8 cellular contexts compared by ENCODE assay signal in the genomic region with DNA sequence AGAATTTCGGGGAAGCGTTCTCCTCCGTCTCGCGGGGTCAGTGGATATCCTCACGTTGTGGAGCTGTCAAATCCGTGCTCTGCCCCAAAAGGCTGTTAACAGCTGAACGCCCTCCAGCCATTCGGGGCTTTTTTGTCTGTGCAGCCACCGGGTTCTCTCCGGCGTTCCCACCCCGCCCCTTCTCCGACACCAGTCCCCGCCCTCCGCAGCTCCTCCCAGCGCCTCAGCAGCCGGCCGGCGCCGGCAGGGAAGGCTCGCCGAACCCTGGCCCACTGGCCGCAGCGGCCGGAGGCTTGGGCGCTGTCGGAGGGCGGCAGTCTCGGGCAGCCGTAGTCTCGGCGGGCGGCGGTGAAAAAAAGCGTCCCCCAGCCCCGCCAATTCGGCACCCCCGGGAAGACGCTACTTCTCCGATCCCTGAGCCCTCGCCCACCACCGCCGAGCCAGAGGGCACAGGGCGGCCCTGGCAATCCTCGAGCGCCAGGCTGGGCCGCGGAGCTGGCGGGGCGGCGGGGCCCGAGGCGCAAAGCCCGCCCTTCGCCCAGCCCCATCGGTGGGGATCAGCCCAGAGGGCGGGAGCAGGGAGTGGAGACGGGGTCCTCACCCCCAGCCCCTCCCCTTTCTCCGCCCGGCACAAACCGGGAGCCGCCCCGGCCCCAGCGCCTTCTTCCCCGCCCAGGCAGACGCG. TPM values are rescaled to one million over a fixed set of nuclear protein-coding genes. Genes with fewer than 3 reads are reported as not detected.
DNase-seq lines count a peak whose midpoint lies in the region; ATAC-seq, FAIRE-seq and TF ChIP-seq lines count a peak whose summit lies in the region.

A gene (minus strand): TSS at position 496 of the 685 bp plus-strand sequence. CDS start 773 bp downstream, outside the sequence.

- H3K4me1 Mint-ChIP-seq in central memory CD8-positive, alpha-beta T cell, result peaks cover 75% of the 10 kb centered on the region

- peak within 1 kb of the TSS; percentile 92 for H3K27ac ChIP-seq in keratinocyte (ENCODE audit: control insufficient read depth, insufficient read depth, low read length)

- H3K9me1 ChIP-seq in keratinocyte (ENCODE audit: control insufficient read depth, extremely low read depth, insufficient read depth, low read length), result no peaks in the 10 kb centered on the region

- H3K27me3 ChIP-seq in keratinocyte (ENCODE audit: control insufficient read depth, extremely low read depth, insufficient read depth, low read length), result no peaks in the 10 kb centered on the region

- TF ChIP-seq CTCF in AG10803 (conservative IDR thresholded peaks at IDR 0.05; ENCODE audit: low read length) (no peak), keratinocyte (optimal IDR thresholded peaks at IDR 0.05 in 1 of 3, IDR thresholded peaks at IDR 0.05 in 1 of 3, conservative IDR thresholded peaks at IDR 0.05 in 1 of 3; ENCODE audit: extremely low read depth in 1 of 3, insufficient read depth in 2 of 3, low read length in 3 of 3) (no peak)

- H3K4me1 ChIP-seq in keratinocyte (ENCODE audit: control insufficient read depth, extremely low read depth, insufficient read depth, low read length), result peaks cover 9% of the 10 kb centered on the region

- peak within 1 kb of the TSS; percentile 96 for H3K27ac Mint-ChIP-seq in central memory CD8-positive, alpha-beta T cell (ENCODE audit: low read depth)

- no peaks in the 10 kb centered on the region for H4K20me1 ChIP-seq in keratinocyte (ENCODE audit: control insufficient read depth, extremely low read depth, insufficient read depth, low read length)

- peak; percentile 43 for FAIRE-seq in keratinocyte (lab: Jason Lieb, UNC)

- H3K79me2 ChIP-seq in keratinocyte (ENCODE audit: control insufficient read depth, insufficient read depth, low read length), result peaks cover 14% of the 10 kb centered on the region

- dilution Hi-C loops in keratinocyte (cut with MboI; ENCODE audit: extremely low pct_ligation_motif_present, low sequenced_read_pairs), result no loop called here

- peak within 1 kb of the TSS; percentile 86 for H3K9ac ChIP-seq in keratinocyte (ENCODE audit: control insufficient read depth, extremely low read depth, insufficient read depth, low read length)

- H3K4me2 ChIP-seq in keratinocyte (ENCODE audit: control insufficient read depth, extremely low read depth, insufficient read depth, low read depth, low read length), result peak within 1 kb of the TSS; percentile 92

- H3K27me3 Mint-ChIP-seq in central memory CD8-positive, alpha-beta T cell, result no peaks in the 10 kb centered on the region

- H3K36me3 Mint-ChIP-seq in central memory CD8-positive, alpha-beta T cell (ENCODE audit: insufficient read depth), result peaks cover 15% of the 10 kb centered on the region

- H3K9me3 ChIP-seq in keratinocyte (ENCODE audit: control insufficient read depth, low read depth, low read length), result no peaks in the 10 kb centered on the region

- peak within 1 kb of the TSS; percentile 97 for H3K4me3 ChIP-seq in AG10803 (ENCODE audit: low read length)
- H3K4me3 ChIP-seq in keratinocyte (ENCODE audit: control insufficient read depth in 2 of 3, extremely low read depth in 1 of 3, insufficient read depth in 2 of 3, low read depth in 1 of 3, low read length in 3 of 3), result peak within 1 kb of the TSS; percentile 58 to 93 (median 77)

- peak within 1 kb of the TSS; percentile 97 for H2AFZ ChIP-seq in keratinocyte (ENCODE audit: control insufficient read depth, low read length)

- no peaks in the 10 kb centered on the region for H3K9me3 Mint-ChIP-seq in central memory CD8-positive, alpha-beta T cell

- H3K36me3 ChIP-seq in keratinocyte (ENCODE audit: control insufficient read depth in 2 of 2, extremely low read depth in 1 of 2, insufficient read depth in 2 of 2, low read length in 2 of 2), result no peaks in the 10 kb centered on the region

- ATAC-seq in GM19023 (IDR thresholded peaks at IDR 0.05; ENCODE audit: unreplicated experiment), result peak; percentile 66
- peak; percentile 65 for ATAC-seq in HG03196 (IDR thresholded peaks at IDR 0.05; ENCODE audit: unreplicated experiment)
- peak; percentile 74 to 75 for ATAC-seq in activated CD4-positive, CD25-positive, alpha-beta regulatory T cell treated with anti-CD3 and anti-CD28 coated beads, Interleukin-2, amount 50 U/mL, for 24 hours
- peak; percentile 64 for ATAC-seq in central memory CD8-positive, alpha-beta T cell (replicated peaks; ENCODE audit: extremely low read depth, poor library complexity, severe bottlenecking)

- peak within 1 kb of the TSS; percentile 91 for H3K4me3 Mint-ChIP-seq in central memory CD8-positive, alpha-beta T cell

- DNase-seq in AG10803 (ENCODE audit: low read depth) (peak; percentile 98), NCI-H446 treated with DMSO at 0.1 percent for 48 hours (lab: John Stamatoyannopoulos, UW) (peak; percentile 57), keratinocyte (ENCODE audit: low read depth, low spot score) (peak; percentile 23)
- DNase-seq in central memory CD8-positive, alpha-beta T cell (ENCODE audit: low spot score in 2 of 2), result peak; percentile 62 to 68
- DNase-seq in stimulated activated CD4-positive, alpha-beta T cell treated with anti-CD3 and anti-CD28 coated beads, Interleukin-12 subunit alpha, Interleukin-12 subunit beta, amount 100 ng/mL, for 48 hours (ENCODE audit: low read depth in 2 of 3, low spot score in 1 of 3), result peak; percentile 81 to 90 (median 85)

RNA-seq across cellular contexts. Expression of the gene that starts here (rescaled TPM):
- polyA plus RNA-seq in keratinocyte, result 8.9 to 21.4 TPM (median 20.4 TPM) in 3 replicates
- 29.9 TPM for polyA plus RNA-seq in keratinocyte (2011; ENCODE audit: low read depth)
- 7.6 and 13.9 TPM in 2 replicates for polyA plus RNA-seq in keratinocyte (2011; cell fraction: cytosol; rRNA removed)
- polyA plus RNA-seq in keratinocyte (2011; cell fraction: nucleus; rRNA removed), result 18.1 and 24.2 TPM in 2 replicates
- polyA plus RNA-seq in keratinocyte (2012; ENCODE audit: low replicate concordance), result 7.5 and 19.4 TPM in 2 replicates
- 2.0 to 22.7 TPM (median 17.8 TPM) in 3 replicates for polyA minus RNA-seq in keratinocyte
- polyA minus RNA-seq in keratinocyte (2011; cell fraction: cytosol; rRNA and poly(A)+ RNA removed), result 10.0 TPM
- polyA minus RNA-seq in keratinocyte (2011; cell fraction: nucleus; rRNA and poly(A)+ RNA removed), result 16.0 and 27.8 TPM in 2 replicates

Comparison
In these comparisons a context has a peak if more than half of its experiments do, and no peak if none do; other contexts are left out.
1. Peak in every context shown above with its lines: DNase-seq, ATAC-seq, H3K4me3 ChIP-seq and H3K27ac ChIP-seq.
2. DNase-seq: peak in every context shown above with its lines; median percentile 98 in AG10803; 85 in stimulated activated CD4-positive, alpha-beta T cell treated with anti-CD3 and anti-CD28 coated beads, Interleukin-12 subunit alpha, Interleukin-12 subunit beta, amount 100 ng/mL, for 48 hours; 65 in central memory CD8-positive, alpha-beta T cell; 57 in NCI-H446 treated with DMSO at 0.1 percent for 48 hours; 23 in keratinocyte.